Comparison of ENCODE assay signal across 14 cellular contexts in genomic region chr10:78336402-78336791, GRCh38.
A peak's percentile ranks its signal among the peaks of the same experiment; 100 is the strongest.
DNase-seq lines count a peak whose midpoint lies in the region; ATAC-seq, FAIRE-seq and TF ChIP-seq lines count a peak whose summit lies in the region.
"Had no signal": no experiment of that assay in that cellular context is flagged by ENCODE, and none has a peak within 500 bp of the region (broad histone marks: within the 10 kb centered on the region; RNA-seq: fewer than 3 reads in every experiment).

No MANE protein-coding gene starts in this region.

- H3K4me2 ChIP-seq in IMR-90 (ENCODE audit: low read depth, low read length) (no peak overlapping the region), endothelial cell of umbilical vein (ENCODE audit: insufficient read depth, low read length) (no peak overlapping the region)

- ATAC-seq in IMR-90 (ENCODE audit: low read depth) (peak; percentile 86), GM21381 (IDR thresholded peaks at IDR 0.05; ENCODE audit: unreplicated experiment) (no peak)
- ATAC-seq: activated CD4-positive, CD25-positive, alpha-beta regulatory T cell treated with anti-CD3 and anti-CD28 coated beads, Interleukin-2, amount 50 U/mL, for 24 hours; activated naive CD8-positive, alpha-beta T cell treated with anti-CD3 and anti-CD28 coated beads, Interleukin-2, amount 50 U/mL, for 24 hours had no signal

- peak overlapping the region; percentile 43; the same call in 1 of the 2 replicates for H3K23ac ChIP-seq in IMR-90 (ENCODE audit: low read depth, low read length)

- peaks cover 2% of the 10 kb centered on the region; the same call in 1 of the 2 replicates for H3K9me3 ChIP-seq in IMR-90 (ENCODE audit: control insufficient read depth, insufficient read depth, low read length)
- no peaks in the 10 kb centered on the region for H3K9me3 ChIP-seq in endothelial cell of umbilical vein (replicated peaks; ENCODE audit: control insufficient read depth, insufficient read depth, low read length)
- H3K9me3 ChIP-seq: BE2C had no signal

- H3K9me1 ChIP-seq in IMR-90 (ENCODE audit: insufficient read depth, low read length), result peaks cover 21% of the 10 kb centered on the region
- H3K9me1 ChIP-seq in endothelial cell of umbilical vein (replicated peaks; ENCODE audit: control insufficient read depth, extremely low read depth, insufficient read depth, low read length), result no peaks in the 10 kb centered on the region

- peak overlapping the region; percentile 23 for H2BK5ac ChIP-seq in IMR-90 (ENCODE audit: low read depth, low read length, poor library complexity, severe bottlenecking)

- no peak overlapping the region for H3K56ac ChIP-seq in IMR-90 (ENCODE audit: extremely low read depth, insufficient read depth, low read length)

- H3K79me2 ChIP-seq in ACC112 (ENCODE audit: control insufficient read depth, insufficient read depth, low read length, unreplicated experiment) (no peaks in the 10 kb centered on the region), endothelial cell of umbilical vein (ENCODE audit: control insufficient read depth, insufficient read depth, low read length) (no peaks in the 10 kb centered on the region)

- H2AK5ac ChIP-seq in IMR-90 (ENCODE audit: low read depth, low read length), result peak overlapping the region; percentile 61

- H3K27ac Mint-ChIP-seq in nephron progenitor cell, result peak overlapping the region; percentile 88
- H3K27ac Mint-ChIP-seq: activated naive CD8-positive, alpha-beta T cell treated with anti-CD3 and anti-CD28 coated beads, Interleukin-2, amount 50 U/mL, for 24 hours; naive B cell had no signal

- H4K5ac ChIP-seq in IMR-90 (ENCODE audit: low read depth, low read length), result no peak overlapping the region

- 0 out of 2 replicates have a peak, but pooled peaks have one; percentile 4 for TF ChIP-seq CTCF in IMR-90 (conservative IDR thresholded peaks at IDR 0.05; ENCODE audit: low read depth, low read length)
- TF ChIP-seq CTCF in endothelial cell of umbilical vein (IDR thresholded peaks at IDR 0.05; ENCODE audit: extremely low read depth in 1 of 2, insufficient read depth in 1 of 2, low read depth in 1 of 2, low read length in 2 of 2), result no peak
- no peak for TF ChIP-seq CTCF in nephron progenitor cell (IDR thresholded peaks at IDR 0.05)

- peak overlapping the region; percentile 73; the same call in 1 of the 2 replicates for H3K27ac ChIP-seq in ACC112 (ENCODE audit: low read depth, low read length)
- H3K27ac ChIP-seq in IMR-90 (ENCODE audit: insufficient read depth, low read length), result no peak overlapping the region
- peak overlapping the region; percentile 73 for H3K27ac ChIP-seq in endothelial cell of umbilical vein (ENCODE audit: insufficient read depth, low read depth, low read length)

- peak; percentile 97 for DNase-seq in IMR-90
- peak; percentile 48 for DNase-seq in endothelial cell of umbilical vein (ENCODE audit: low read depth, low spot score)
- no peak for DNase-seq in nephron progenitor cell
- DNase-seq in kidney glomerular epithelial cell (lab: John Stamatoyannopoulos, UW), result no peak
- DNase-seq in NCI-H69 (lab: John Stamatoyannopoulos, UW), result no peak
- DNase-seq in retina, result no peak
- DNase-seq: activated naive CD8-positive, alpha-beta T cell treated with anti-CD3 and anti-CD28 coated beads, Interleukin-2, amount 50 U/mL, for 24 hours; BE2C; glutamatergic neuron; naive B cell had no signal

- in situ Hi-C loops in IMR-90 (cut with MboI; ENCODE audit: low sequenced_read_pairs), result no loop called here

- BruUV-seq in IMR-90 (replicated peaks; lab: Mats Ljungman, UMichigan) (no TSS peak), endothelial cell of umbilical vein (replicated peaks; lab: Mats Ljungman, UMichigan) (no TSS peak)

- H4K20me1 ChIP-seq in IMR-90 (ENCODE audit: insufficient read depth, low read length) (peaks cover 7% of the 10 kb centered on the region; the same call in 1 of the 2 replicates), endothelial cell of umbilical vein (replicated peaks; ENCODE audit: control insufficient read depth, extremely low read depth, insufficient read depth, low read length) (no peaks in the 10 kb centered on the region)

- intact Hi-C loops in IMR-90 (cut with micrococcal nuclease) (no loop called here), endothelial cell of umbilical vein (cut with micrococcal nuclease) (loop anchor here (1.0 kb wide), 2 partner anchors 33 to 80 kb away; no protein-coding TSS in a partner anchor)

- H2AK9ac ChIP-seq in IMR-90 (replicated peaks; ENCODE audit: low read depth, low read length, poor library complexity), result peak overlapping the region; percentile 79

- H3K4me3 Mint-ChIP-seq in nephron progenitor cell, result no peak overlapping the region
- H3K4me3 Mint-ChIP-seq: activated naive CD8-positive, alpha-beta T cell treated with anti-CD3 and anti-CD28 coated beads, Interleukin-2, amount 50 U/mL, for 24 hours; naive B cell had no signal

- peaks cover 83% of the 10 kb centered on the region for H3K4me1 Mint-ChIP-seq in nephron progenitor cell
- H3K4me1 Mint-ChIP-seq: activated naive CD8-positive, alpha-beta T cell treated with anti-CD3 and anti-CD28 coated beads, Interleukin-2, amount 50 U/mL, for 24 hours; naive B cell had no signal

- TF ChIP-seq POLR2A in IMR-90 (IDR thresholded peaks at IDR 0.05; ENCODE audit: low read depth, low read length) (no peak), endothelial cell of umbilical vein (IDR thresholded peaks at IDR 0.05; ENCODE audit: low read depth, low read length) (no peak)

- CTCF ChIA-PET in IMR-90 (lab: Yijun Ruan, JAX) (no interaction called here), endothelial cell of umbilical vein (lab: Charles Lee) (interaction anchor here (1.2 to 1.4 kb wide), 2 partner anchors 124 to 289 kb away, joined by 3 to 4 read pairs; no protein-coding TSS in a partner anchor)

- H3K14ac ChIP-seq in IMR-90 (replicated peaks; ENCODE audit: low read depth, low read length), result peak overlapping the region; percentile 76

- no CpG with 5 or more reads among the region's 2 CpGs for WGBS in IMR-90 (ENCODE audit: extremely low coverage in 2 of 2, insufficient read length in 1 of 2), 2 experiments

- no peaks in the 10 kb centered on the region for H3K79me1 ChIP-seq in IMR-90 (ENCODE audit: low read depth in 1 of 2, low read length in 2 of 2)

- H2BK15ac ChIP-seq in IMR-90 (ENCODE audit: low read depth, low read length), result no peak overlapping the region

- H3K27me3 ChIP-seq in ACC112 (ENCODE audit: insufficient read depth, low read length) (peaks cover 9% of the 10 kb centered on the region; the same call in 1 of the 2 replicates), IMR-90 (ENCODE audit: control insufficient read depth, insufficient read depth, low read length) (peaks cover 12% of the 10 kb centered on the region), endothelial cell of umbilical vein (ENCODE audit: control insufficient read depth in 2 of 2, insufficient read depth in 2 of 2, low read length in 2 of 2) (no peaks in the 10 kb centered on the region)
- H3K27me3 ChIP-seq: BE2C had no signal

- H2BK120ac ChIP-seq in IMR-90 (ENCODE audit: low read depth, low read length), result peak overlapping the region; percentile 67; the same call in 1 of the 2 replicates

- peaks cover 5% of the 10 kb centered on the region for H3K36me3 Mint-ChIP-seq in nephron progenitor cell (ENCODE audit: low read depth)

- H3K36me3 ChIP-seq in ACC112 (ENCODE audit: insufficient read depth, low read length) (no peaks in the 10 kb centered on the region), IMR-90 (ENCODE audit: control insufficient read depth, insufficient read depth, low read length) (no peaks in the 10 kb centered on the region), endothelial cell of umbilical vein (ENCODE audit: control insufficient read depth in 2 of 2, extremely low read depth in 1 of 2, insufficient read depth in 2 of 2, low read length in 2 of 2) (no peaks in the 10 kb centered on the region)
- H3K36me3 ChIP-seq: BE2C had no signal

- peaks cover 12% of the 10 kb centered on the region for H3K27me3 Mint-ChIP-seq in nephron progenitor cell (ENCODE audit: low read depth, poor library complexity)

- H3K4me1 ChIP-seq in ACC112 (ENCODE audit: control insufficient read depth, insufficient read depth, low read length, unreplicated experiment) (peaks cover 27% of the 10 kb centered on the region), IMR-90 (ENCODE audit: control insufficient read depth, insufficient read depth, low read length) (peaks cover 19% of the 10 kb centered on the region), endothelial cell of umbilical vein (ENCODE audit: control insufficient read depth, extremely low read depth, insufficient read depth, low read length) (peaks cover 20% of the 10 kb centered on the region)

- H2BK20ac ChIP-seq in IMR-90 (ENCODE audit: low read depth, low read length), result peak overlapping the region; percentile 84; the same call in 1 of the 2 replicates

- TF ChIP-seq RAD21 in IMR-90 (IDR thresholded peaks at IDR 0.05; ENCODE audit: low read length), result no peak

- peak; percentile 83 for FAIRE-seq in endothelial cell of umbilical vein (lab: Jason Lieb, UNC)
- FAIRE-seq: GM12891 had no signal

- H2AFZ ChIP-seq in ACC112 (ENCODE audit: low read length, unreplicated experiment), result no peak overlapping the region
- peak overlapping the region; percentile 63 for H2AFZ ChIP-seq in IMR-90 (replicated peaks; ENCODE audit: low read length, poor library complexity)
- H2AFZ ChIP-seq in endothelial cell of umbilical vein (ENCODE audit: low read depth, low read length), result no peak overlapping the region

- dilution Hi-C loops in IMR-90 (cut with HindIII; ENCODE audit: low sequenced_read_pairs, unreplicated experiment), result no loop called here
- dilution Hi-C loops in endothelial cell of umbilical vein (cut with MboI; ENCODE audit: extremely low pct_ligation_motif_present, low sequenced_read_pairs), result no loop called here

- no peak overlapping the region for H3K18ac ChIP-seq in IMR-90 (ENCODE audit: low read depth, low read length)

- H3K9ac ChIP-seq in IMR-90 (ENCODE audit: low read depth, low read length) (no peak overlapping the region), endothelial cell of umbilical vein (replicated peaks; ENCODE audit: extremely low read depth, insufficient read depth, low read length) (no peak overlapping the region)

- peaks cover 5% of the 10 kb centered on the region for H3K9me3 Mint-ChIP-seq in nephron progenitor cell
- H3K9me3 Mint-ChIP-seq: activated naive CD8-positive, alpha-beta T cell treated with anti-CD3 and anti-CD28 coated beads, Interleukin-2, amount 50 U/mL, for 24 hours had no signal

- POLR2A ChIA-PET in IMR-90 (lab: Charles Lee; ENCODE audit: unreplicated experiment) (no interaction called here), endothelial cell of umbilical vein (lab: Charles Lee) (no interaction called here)

- H4K91ac ChIP-seq in IMR-90 (ENCODE audit: insufficient read depth, low read depth, low read length), result no peak overlapping the region

- peak overlapping the region in 1 of 2 experiments; percentile 45; a peak in 1 of 4 replicates for H4K8ac ChIP-seq in IMR-90 (ENCODE audit: low read depth in 2 of 2, low read length in 2 of 2)

- H3K4me3 ChIP-seq in ACC112 (ENCODE audit: low read depth, low read length) (no peak overlapping the region), IMR-90 (ENCODE audit: insufficient read depth, low read depth, low read length) (no peak overlapping the region), endothelial cell of umbilical vein (replicated peaks in 1 of 3; ENCODE audit: insufficient read depth in 1 of 3, low read depth in 1 of 3, low read length in 3 of 3) (no peak overlapping the region)

- peak overlapping the region; percentile 67 for H3K4ac ChIP-seq in IMR-90 (ENCODE audit: low read depth, low read length)

Comparison
In these comparisons a context has a peak if more than half of its experiments do, and no peak if none do; other contexts are left out.
1. DNase-seq: peak in IMR-90 (single experiment) and endothelial cell of umbilical vein (single experiment); none in nephron progenitor cell (single experiment), kidney glomerular epithelial cell (single experiment), NCI-H69 (single experiment) and retina (single experiment).